ENCODE assay signal across 11 cellular contexts in genomic region chr18:57436965-57437333, GRCh38. TPM values are rescaled to one million over a fixed set of nuclear protein-coding genes. Genes with fewer than 3 reads are reported as not detected.
DNase-seq lines count a peak whose midpoint lies in the region; ATAC-seq, FAIRE-seq and TF ChIP-seq lines count a peak whose summit lies in the region.
"Had no signal": no experiment of that assay in that cellular context is flagged by ENCODE, and none has a peak within 500 bp of the region (broad histone marks: within the 10 kb centered on the region; RNA-seq: fewer than 3 reads in every experiment).

No MANE protein-coding gene starts in this region.

- DNase-seq in DMS53 treated with DMSO at 0.1 percent for 48 hours (lab: John Stamatoyannopoulos, UW; ENCODE audit: unreplicated experiment) (peak; percentile 41), DMS53 (lab: John Stamatoyannopoulos, UW) (no peak), D721Med (ENCODE audit: insufficient read length, low spot score) (no peak)
- no peak for DNase-seq in activated T-helper 2 cell treated with anti-CD3 and anti-CD28 coated beads, Interferon-gamma antibody, Interleukin-2, Interleukin-4, amounts not matched to agents 10 μg/mL and 5 μg/mL and 100 μg/mL, durations not matched to agents 14 hours and 24 hours and 36 hours (ENCODE audit: low spot score)
- no peak for DNase-seq in naive thymus-derived CD4-positive, alpha-beta T cell
- DNase-seq: activated gamma-delta T cell treated with Interleukin-2 at 50 U/mL for 16 hours had no signal

- H3K27me3 Mint-ChIP-seq in activated T-helper 2 cell treated with anti-CD3 and anti-CD28 coated beads, Interferon-gamma antibody, Interleukin-2, Interleukin-4, amounts not matched to agents 10 μg/mL and 5 μg/mL and 100 μg/mL, durations not matched to agents 14 hours and 24 hours and 36 hours (ENCODE audit: low read depth) = peaks cover 79% of the 10 kb centered on the region
- H3K27me3 Mint-ChIP-seq in naive thymus-derived CD4-positive, alpha-beta T cell = peaks cover 74 to 88% (median 80%) of the 10 kb centered on the region in 5 donors

- H3K9me3 ChIP-seq in naive thymus-derived CD4-positive, alpha-beta T cell (ENCODE audit: control insufficient read depth in 2 of 3, low read length in 3 of 3) = no peaks in the 10 kb centered on the region
- H3K9me3 ChIP-seq: upper lobe of left lung had no signal

- H3K4me3 ChIP-seq in naive thymus-derived CD4-positive, alpha-beta T cell (ENCODE audit: low read length) = no peak overlapping the region
- H3K4me3 ChIP-seq: upper lobe of left lung had no signal

- peaks cover 10% of the 10 kb centered on the region for H3K36me3 Mint-ChIP-seq in activated T-helper 2 cell treated with anti-CD3 and anti-CD28 coated beads, Interferon-gamma antibody, Interleukin-2, Interleukin-4, amounts not matched to agents 10 μg/mL and 5 μg/mL and 100 μg/mL, durations not matched to agents 14 hours and 24 hours and 36 hours (ENCODE audit: low read depth)
- peaks cover 0 to 5% (median 3%) of the 10 kb centered on the region in 5 donors for H3K36me3 Mint-ChIP-seq in naive thymus-derived CD4-positive, alpha-beta T cell

- CTCF ChIA-PET in naive thymus-derived CD4-positive, alpha-beta T cell (lab: Charles Lee) = no interaction called here

- peaks cover 8 to 29% of the 10 kb centered on the region in 2 donors for H3K27me3 ChIP-seq in naive thymus-derived CD4-positive, alpha-beta T cell (ENCODE audit: control insufficient read depth in 2 of 2, insufficient read depth in 2 of 2, low read length in 2 of 2)

- H3K27ac Mint-ChIP-seq in activated T-helper 2 cell treated with anti-CD3 and anti-CD28 coated beads, Interferon-gamma antibody, Interleukin-2, Interleukin-4, amounts not matched to agents 10 μg/mL and 5 μg/mL and 100 μg/mL, durations not matched to agents 14 hours and 24 hours and 36 hours = peak overlapping the region; percentile 62
- peak overlapping the region in 1 of 9 donors; percentile 74 for H3K27ac Mint-ChIP-seq in naive thymus-derived CD4-positive, alpha-beta T cell

- no peak overlapping the region for H3K4me3 Mint-ChIP-seq in activated T-helper 2 cell treated with anti-CD3 and anti-CD28 coated beads, Interferon-gamma antibody, Interleukin-2, Interleukin-4, amounts not matched to agents 10 μg/mL and 5 μg/mL and 100 μg/mL, durations not matched to agents 14 hours and 24 hours and 36 hours (ENCODE audit: low read depth)
- peak overlapping the region; percentile 46 to 84 (median 73) for H3K4me3 Mint-ChIP-seq in naive thymus-derived CD4-positive, alpha-beta T cell

- intact Hi-C loops in activated T-helper 2 cell treated with anti-CD3 and anti-CD28 coated beads, Interferon-gamma antibody, Interleukin-2, Interleukin-4, amounts not matched to agents 10 μg/mL and 5 μg/mL and 100 μg/mL, durations not matched to agents 14 hours and 24 hours and 36 hours (cut with micrococcal nuclease) = loop anchor here (1.0 to 10.0 kb wide), 4 partner anchors 8 to 1830 kb away; no protein-coding TSS in a partner anchor
- intact Hi-C loops in naive thymus-derived CD4-positive, alpha-beta T cell (cut with micrococcal nuclease) = loop anchor here in 1 of 2 donors (10.0 kb wide), 1 partner anchor 368 kb away; the partner anchor contains the start of gene ATP8B1

- peak; percentile 25 for FAIRE-seq in D721Med (lab: Jason Lieb, UNC)
- FAIRE-seq: endothelial cell of umbilical vein had no signal

- POLR2A ChIA-PET in naive thymus-derived CD4-positive, alpha-beta T cell (lab: Charles Lee) = no interaction called here

- no peaks in the 10 kb centered on the region for H3K36me3 ChIP-seq in naive thymus-derived CD4-positive, alpha-beta T cell (ENCODE audit: control insufficient read depth in 2 of 3, insufficient read depth in 3 of 3, low read length in 3 of 3)
- H3K36me3 ChIP-seq: upper lobe of left lung had no signal

- no peak for TF ChIP-seq CTCF in D721Med (IDR thresholded peaks at IDR 0.05; ENCODE audit: insufficient read depth, missing control alignments)

- peaks cover 0 to 10% of the 10 kb centered on the region in 2 donors for H3K4me1 ChIP-seq in naive thymus-derived CD4-positive, alpha-beta T cell (ENCODE audit: control insufficient read depth in 2 of 2, insufficient read depth in 2 of 2, low read length in 2 of 2)

- H3K9me3 Mint-ChIP-seq in activated T-helper 2 cell treated with anti-CD3 and anti-CD28 coated beads, Interferon-gamma antibody, Interleukin-2, Interleukin-4, amounts not matched to agents 10 μg/mL and 5 μg/mL and 100 μg/mL, durations not matched to agents 14 hours and 24 hours and 36 hours = no peaks in the 10 kb centered on the region
- peaks cover 0 to 22% (median 8%) of the 10 kb centered on the region in 11 donors for H3K9me3 Mint-ChIP-seq in naive thymus-derived CD4-positive, alpha-beta T cell

- H3K27ac ChIP-seq in naive thymus-derived CD4-positive, alpha-beta T cell (ENCODE audit: low read depth, low read length) = no peak overlapping the region
- H3K27ac ChIP-seq: upper lobe of left lung had no signal

- ATAC-seq in naive thymus-derived CD4-positive, alpha-beta T cell = no peak
- ATAC-seq in GM21529 (IDR thresholded peaks at IDR 0.05; ENCODE audit: unreplicated experiment) (no peak), HG03039 (IDR thresholded peaks at IDR 0.05; ENCODE audit: unreplicated experiment) (no peak), HG02610 (IDR thresholded peaks at IDR 0.05; ENCODE audit: unreplicated experiment) (no peak)

- peaks cover 15% of the 10 kb centered on the region for H3K4me1 Mint-ChIP-seq in activated T-helper 2 cell treated with anti-CD3 and anti-CD28 coated beads, Interferon-gamma antibody, Interleukin-2, Interleukin-4, amounts not matched to agents 10 μg/mL and 5 μg/mL and 100 μg/mL, durations not matched to agents 14 hours and 24 hours and 36 hours (ENCODE audit: low read depth)
- peaks cover 23 to 71% (median 50%) of the 10 kb centered on the region in 7 donors for H3K4me1 Mint-ChIP-seq in naive thymus-derived CD4-positive, alpha-beta T cell

RNA-seq across cellular contexts. Expression of gene ONECUT2, which starts 1.8 kb away (rescaled TPM):
- total RNA-seq in activated T-helper 2 cell treated with anti-CD3 and anti-CD28 coated beads, Interferon-gamma antibody, Interleukin-2, Interleukin-4, amounts not matched to agents 10 μg/mL and 5 μg/mL and 100 μg/mL, durations not matched to agents 14 hours and 24 hours and 36 hours = not detected in 2 replicates
- not detected for total RNA-seq in naive thymus-derived CD4-positive, alpha-beta T cell
- polyA plus RNA-seq in naive thymus-derived CD4-positive, alpha-beta T cell = not detected
